23 cellular contexts compared by ENCODE assay signal in the genomic region with DNA sequence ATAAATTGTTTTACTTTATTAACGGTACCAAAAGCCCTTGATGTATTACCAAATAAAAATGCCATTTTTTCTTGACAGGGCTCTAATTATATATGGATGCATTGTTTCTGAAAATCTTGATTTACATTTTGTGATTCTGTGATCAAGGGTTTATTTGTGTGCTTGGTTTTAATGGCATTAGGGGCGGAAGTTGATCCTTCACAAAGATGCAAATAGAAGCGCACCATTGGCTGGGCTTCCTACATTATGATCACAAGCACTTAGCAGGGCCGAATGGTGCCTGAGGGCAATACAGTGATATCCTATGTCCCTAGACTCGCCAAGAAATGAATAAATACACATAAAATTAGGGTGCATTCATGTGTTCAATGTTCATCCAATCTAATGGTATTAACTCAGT.
"Had no signal": no experiment of that assay in that cellular context is flagged by ENCODE, and none has a peak within 500 bp of the region (broad histone marks: within the 10 kb centered on the region; RNA-seq: fewer than 3 reads in every experiment).

No MANE protein-coding gene starts in this region.

- DNase-seq: occipital lobe; ovary; posterior cingulate gyrus; psoas muscle; right cardiac atrium; right lobe of liver; sigmoid colon; small intestine; stimulated activated CD4-positive, alpha-beta T cell treated with anti-CD3 and anti-CD28 coated beads, Interleukin-15, amount 100 ng/mL, for 24 hours; stimulated activated CD4-positive, alpha-beta T cell treated with anti-CD3 and anti-CD28 coated beads, Interleukin-2, amount 100 ng/mL, for 24 hours; stimulated activated CD4-positive, alpha-beta T cell treated with anti-CD3 and anti-CD28 coated beads, Interleukin-2, amount 100 ng/mL, for 48 hours; stimulated activated CD4-positive, alpha-beta T cell treated with anti-CD3 and anti-CD28 coated beads, Interleukin-4, amount 100 ng/mL, for 24 hours; stimulated activated naive B cell treated with anti-CD40 and anti-IgM and Interleukin-4, amounts not matched to agents 10 μg/mL and 1 μg/mL and 100 μg/mL, for 72 hours; stimulated activated naive CD4-positive, alpha-beta T cell treated with Interleukin-2 at 50 U/mL for 16 hours; stomach; thyroid gland; trophoblast cell; upper lobe of left lung had no signal

- H3K4me3 ChIP-seq: neural progenitor cell, ovary, psoas muscle, right lobe of liver, sigmoid colon, stomach, thoracic aorta, thyroid gland, tibial nerve, upper lobe of left lung, vagina had no signal

- H3K27ac ChIP-seq: neural progenitor cell, ovary, parathyroid adenoma, psoas muscle, right lobe of liver, sigmoid colon, stomach, thoracic aorta, thyroid gland, tibial nerve, upper lobe of left lung, vagina had no signal
